In the genomic region with DNA sequence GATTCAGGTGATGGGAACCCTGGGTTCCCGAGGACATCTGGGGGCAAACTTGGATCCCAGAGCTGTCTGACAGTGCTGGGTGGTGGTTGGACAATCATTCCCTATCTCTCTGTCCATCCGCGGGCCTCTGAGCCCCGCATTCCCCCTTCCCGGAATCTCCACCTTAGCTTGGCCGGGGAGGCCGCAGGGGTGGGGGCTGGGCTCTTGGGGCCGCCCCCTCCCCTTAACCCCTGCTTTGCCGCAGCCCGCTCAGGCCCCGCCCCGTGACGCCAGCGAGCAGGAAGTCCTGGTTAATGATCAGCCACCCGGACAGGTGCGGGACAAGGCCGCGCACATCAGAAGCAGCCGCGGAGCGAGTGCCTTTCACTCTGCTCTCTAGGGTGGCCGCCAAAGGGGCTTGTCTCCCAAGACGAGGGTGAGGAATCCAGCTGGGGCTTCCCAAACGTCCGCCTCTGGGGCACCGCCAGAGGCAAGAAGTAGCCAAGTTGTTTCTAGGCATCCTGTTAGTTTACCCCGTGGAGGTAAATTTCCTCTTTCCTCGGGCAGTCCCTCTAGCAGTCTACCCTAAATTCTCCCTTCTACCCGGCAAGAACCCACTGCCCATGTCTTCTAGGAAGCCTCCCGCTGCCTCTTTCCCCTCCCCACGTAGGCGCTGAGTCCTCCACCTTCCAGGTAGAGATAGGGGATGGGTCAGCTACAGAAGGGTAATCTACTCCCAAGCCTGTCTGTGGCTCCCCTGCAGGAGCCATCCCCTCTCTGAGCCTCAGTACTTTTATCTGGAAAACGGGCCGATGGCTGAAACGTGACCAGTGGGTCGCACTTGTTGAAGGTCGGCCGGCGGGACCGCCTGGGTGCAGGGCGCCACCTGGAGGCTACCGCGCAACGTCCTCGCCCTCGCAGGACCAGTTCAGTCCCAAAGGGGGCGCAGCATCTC, we compare ENCODE assay signal across 1 cellular context.
TF ChIP-seq lines count a peak whose summit lies in the region.

No MANE protein-coding gene starts in this region.

TF ChIP-seq in HEK293, 187 proteins besides CTCF, POLR2A, EP300 and RAD21 (continued from another document and continues in another):
- TF ChIP-seq, protein P1, sequence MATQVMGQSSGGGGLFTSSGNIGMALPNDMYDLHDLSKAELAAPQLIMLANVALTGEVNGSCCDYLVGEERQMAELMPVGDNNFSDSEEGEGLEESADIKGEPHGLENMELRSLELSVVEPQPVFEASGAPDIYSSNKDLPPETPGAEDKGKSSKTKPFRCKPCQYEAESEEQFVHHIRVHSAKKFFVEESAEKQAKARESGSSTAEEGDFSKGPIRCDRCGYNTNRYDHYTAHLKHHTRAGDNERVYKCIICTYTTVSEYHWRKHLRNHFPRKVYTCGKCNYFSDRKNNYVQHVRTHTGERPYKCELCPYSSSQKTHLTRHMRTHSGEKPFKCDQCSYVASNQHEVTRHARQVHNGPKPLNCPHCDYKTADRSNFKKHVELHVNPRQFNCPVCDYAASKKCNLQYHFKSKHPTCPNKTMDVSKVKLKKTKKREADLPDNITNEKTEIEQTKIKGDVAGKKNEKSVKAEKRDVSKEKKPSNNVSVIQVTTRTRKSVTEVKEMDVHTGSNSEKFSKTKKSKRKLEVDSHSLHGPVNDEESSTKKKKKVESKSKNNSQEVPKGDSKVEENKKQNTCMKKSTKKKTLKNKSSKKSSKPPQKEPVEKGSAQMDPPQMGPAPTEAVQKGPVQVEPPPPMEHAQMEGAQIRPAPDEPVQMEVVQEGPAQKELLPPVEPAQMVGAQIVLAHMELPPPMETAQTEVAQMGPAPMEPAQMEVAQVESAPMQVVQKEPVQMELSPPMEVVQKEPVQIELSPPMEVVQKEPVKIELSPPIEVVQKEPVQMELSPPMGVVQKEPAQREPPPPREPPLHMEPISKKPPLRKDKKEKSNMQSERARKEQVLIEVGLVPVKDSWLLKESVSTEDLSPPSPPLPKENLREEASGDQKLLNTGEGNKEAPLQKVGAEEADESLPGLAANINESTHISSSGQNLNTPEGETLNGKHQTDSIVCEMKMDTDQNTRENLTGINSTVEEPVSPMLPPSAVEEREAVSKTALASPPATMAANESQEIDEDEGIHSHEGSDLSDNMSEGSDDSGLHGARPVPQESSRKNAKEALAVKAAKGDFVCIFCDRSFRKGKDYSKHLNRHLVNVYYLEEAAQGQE (tag by site-specific recombination; IDR thresholded peaks at IDR 0.05), result no peak
- no peak for TF ChIP-seq KLF9 (tag by site-specific recombination; IDR thresholded peaks at IDR 0.05; ENCODE audit: low read depth)
- TF ChIP-seq, protein P2, sequence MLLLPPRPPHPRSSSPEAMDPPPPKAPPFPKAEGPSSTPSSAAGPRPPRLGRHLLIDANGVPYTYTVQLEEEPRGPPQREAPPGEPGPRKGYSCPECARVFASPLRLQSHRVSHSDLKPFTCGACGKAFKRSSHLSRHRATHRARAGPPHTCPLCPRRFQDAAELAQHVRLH (tag by site-specific recombination; IDR thresholded peaks at IDR 0.05), result peak; percentile 76
- TF ChIP-seq, protein P3, sequence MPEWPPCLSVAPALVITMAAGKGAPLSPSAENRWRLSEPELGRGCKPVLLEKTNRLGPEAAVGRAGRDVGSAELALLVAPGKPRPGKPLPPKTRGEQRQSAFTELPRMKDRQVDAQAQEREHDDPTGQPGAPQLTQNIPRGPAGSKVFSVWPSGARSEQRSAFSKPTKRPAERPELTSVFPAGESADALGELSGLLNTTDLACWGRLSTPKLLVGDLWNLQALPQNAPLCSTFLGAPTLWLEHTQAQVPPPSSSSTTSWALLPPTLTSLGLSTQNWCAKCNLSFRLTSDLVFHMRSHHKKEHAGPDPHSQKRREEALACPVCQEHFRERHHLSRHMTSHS (tag by site-specific recombination; IDR thresholded peaks at IDR 0.05), result no peak
- TF ChIP-seq, protein P4, sequence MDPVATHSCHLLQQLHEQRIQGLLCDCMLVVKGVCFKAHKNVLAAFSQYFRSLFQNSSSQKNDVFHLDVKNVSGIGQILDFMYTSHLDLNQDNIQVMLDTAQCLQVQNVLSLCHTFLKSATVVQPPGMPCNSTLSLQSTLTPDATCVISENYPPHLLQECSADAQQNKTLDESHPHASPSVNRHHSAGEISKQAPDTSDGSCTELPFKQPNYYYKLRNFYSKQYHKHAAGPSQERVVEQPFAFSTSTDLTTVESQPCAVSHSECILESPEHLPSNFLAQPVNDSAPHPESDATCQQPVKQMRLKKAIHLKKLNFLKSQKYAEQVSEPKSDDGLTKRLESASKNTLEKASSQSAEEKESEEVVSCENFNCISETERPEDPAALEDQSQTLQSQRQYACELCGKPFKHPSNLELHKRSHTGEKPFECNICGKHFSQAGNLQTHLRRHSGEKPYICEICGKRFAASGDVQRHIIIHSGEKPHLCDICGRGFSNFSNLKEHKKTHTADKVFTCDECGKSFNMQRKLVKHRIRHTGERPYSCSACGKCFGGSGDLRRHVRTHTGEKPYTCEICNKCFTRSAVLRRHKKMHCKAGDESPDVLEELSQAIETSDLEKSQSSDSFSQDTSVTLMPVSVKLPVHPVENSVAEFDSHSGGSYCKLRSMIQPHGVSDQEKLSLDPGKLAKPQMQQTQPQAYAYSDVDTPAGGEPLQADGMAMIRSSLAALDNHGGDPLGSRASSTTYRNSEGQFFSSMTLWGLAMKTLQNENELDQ (tag by site-specific recombination; IDR thresholded peaks at IDR 0.05; ENCODE audit: low read depth), result no peak
- no peak for TF ChIP-seq ZNF571 (tag by site-specific recombination; IDR thresholded peaks at IDR 0.05)
- TF ChIP-seq, protein P5, sequence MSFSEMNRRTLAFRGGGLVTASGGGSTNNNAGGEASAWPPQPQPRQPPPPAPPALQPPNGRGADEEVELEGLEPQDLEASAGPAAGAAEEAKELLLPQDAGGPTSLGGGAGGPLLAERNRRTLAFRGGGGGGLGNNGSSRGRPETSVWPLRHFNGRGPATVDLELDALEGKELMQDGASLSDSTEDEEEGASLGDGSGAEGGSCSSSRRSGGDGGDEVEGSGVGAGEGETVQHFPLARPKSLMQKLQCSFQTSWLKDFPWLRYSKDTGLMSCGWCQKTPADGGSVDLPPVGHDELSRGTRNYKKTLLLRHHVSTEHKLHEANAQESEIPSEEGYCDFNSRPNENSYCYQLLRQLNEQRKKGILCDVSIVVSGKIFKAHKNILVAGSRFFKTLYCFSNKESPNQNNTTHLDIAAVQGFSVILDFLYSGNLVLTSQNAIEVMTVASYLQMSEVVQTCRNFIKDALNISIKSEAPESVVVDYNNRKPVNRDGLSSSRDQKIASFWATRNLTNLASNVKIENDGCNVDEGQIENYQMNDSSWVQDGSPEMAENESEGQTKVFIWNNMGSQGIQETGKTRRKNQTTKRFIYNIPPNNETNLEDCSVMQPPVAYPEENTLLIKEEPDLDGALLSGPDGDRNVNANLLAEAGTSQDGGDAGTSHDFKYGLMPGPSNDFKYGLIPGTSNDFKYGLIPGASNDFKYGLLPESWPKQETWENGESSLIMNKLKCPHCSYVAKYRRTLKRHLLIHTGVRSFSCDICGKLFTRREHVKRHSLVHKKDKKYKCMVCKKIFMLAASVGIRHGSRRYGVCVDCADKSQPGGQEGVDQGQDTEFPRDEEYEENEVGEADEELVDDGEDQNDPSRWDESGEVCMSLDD (tag by site-specific recombination; IDR thresholded peaks at IDR 0.05), result peak; percentile 28; the same call in 1 of the 2 replicates
- no peak for TF ChIP-seq EGR2 (tag by site-specific recombination; IDR thresholded peaks at IDR 0.05; ENCODE audit: low read depth)
- TF ChIP-seq ZNF324 (tag by site-specific recombination; IDR thresholded peaks at IDR 0.05), result peak; percentile 81; the same call in 1 of the 2 replicates
- no peak for TF ChIP-seq ZNF175 (tag by site-specific recombination; IDR thresholded peaks at IDR 0.05)
- TF ChIP-seq ZNF610 (tag by site-specific recombination; IDR thresholded peaks at IDR 0.05; ENCODE audit: borderline replicate concordance), result no peak
- no peak for TF ChIP-seq PRDM1 (tag by site-specific recombination; IDR thresholded peaks at IDR 0.05)
- no peak for TF ChIP-seq MEIS1 (CRISPR knock-in tag; IDR thresholded peaks at IDR 0.05; ENCODE audit: borderline replicate concordance)
- no peak for TF ChIP-seq ZNF776 (tag by site-specific recombination; IDR thresholded peaks at IDR 0.05; ENCODE audit: borderline replicate concordance)
- no peak for TF ChIP-seq ZNF514 (tag by site-specific recombination; IDR thresholded peaks at IDR 0.05)
- TF ChIP-seq, protein P6, sequence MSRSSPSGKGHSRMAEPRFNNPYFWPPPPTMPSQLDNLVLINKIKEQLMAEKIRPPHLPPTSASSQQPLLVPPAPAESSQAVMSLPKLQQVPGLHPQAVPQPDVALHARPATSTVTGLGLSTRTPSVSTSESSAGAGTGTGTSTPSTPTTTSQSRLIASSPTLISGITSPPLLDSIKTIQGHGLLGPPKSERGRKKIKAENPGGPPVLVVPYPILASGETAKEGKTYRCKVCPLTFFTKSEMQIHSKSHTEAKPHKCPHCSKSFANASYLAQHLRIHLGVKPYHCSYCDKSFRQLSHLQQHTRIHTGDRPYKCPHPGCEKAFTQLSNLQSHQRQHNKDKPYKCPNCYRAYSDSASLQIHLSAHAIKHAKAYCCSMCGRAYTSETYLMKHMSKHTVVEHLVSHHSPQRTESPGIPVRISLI (tag by site-specific recombination; IDR thresholded peaks at IDR 0.05), result 0 out of 2 replicates have a peak, but pooled peaks have one; percentile 50
- 0 out of 2 replicates have a peak, but pooled peaks have one; percentile 36 for TF ChIP-seq ZEB2 (tag by site-specific recombination; IDR thresholded peaks at IDR 0.05)
- TF ChIP-seq, protein P7, sequence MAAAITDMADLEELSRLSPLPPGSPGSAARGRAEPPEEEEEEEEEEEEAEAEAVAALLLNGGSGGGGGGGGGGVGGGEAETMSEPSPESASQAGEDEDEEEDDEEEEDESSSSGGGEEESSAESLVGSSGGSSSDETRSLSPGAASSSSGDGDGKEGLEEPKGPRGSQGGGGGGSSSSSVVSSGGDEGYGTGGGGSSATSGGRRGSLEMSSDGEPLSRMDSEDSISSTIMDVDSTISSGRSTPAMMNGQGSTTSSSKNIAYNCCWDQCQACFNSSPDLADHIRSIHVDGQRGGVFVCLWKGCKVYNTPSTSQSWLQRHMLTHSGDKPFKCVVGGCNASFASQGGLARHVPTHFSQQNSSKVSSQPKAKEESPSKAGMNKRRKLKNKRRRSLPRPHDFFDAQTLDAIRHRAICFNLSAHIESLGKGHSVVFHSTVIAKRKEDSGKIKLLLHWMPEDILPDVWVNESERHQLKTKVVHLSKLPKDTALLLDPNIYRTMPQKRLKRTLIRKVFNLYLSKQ (tag by site-specific recombination; IDR thresholded peaks at IDR 0.05; ENCODE audit: borderline replicate concordance), result no peak
- no peak for TF ChIP-seq ZNF777 (tag by site-specific recombination; IDR thresholded peaks at IDR 0.05; ENCODE audit: borderline replicate concordance)
- TF ChIP-seq ZNF768 (tag by site-specific recombination; IDR thresholded peaks at IDR 0.05), result peak; percentile 62; the same call in 1 of the 2 replicates
- TF ChIP-seq, protein P8, sequence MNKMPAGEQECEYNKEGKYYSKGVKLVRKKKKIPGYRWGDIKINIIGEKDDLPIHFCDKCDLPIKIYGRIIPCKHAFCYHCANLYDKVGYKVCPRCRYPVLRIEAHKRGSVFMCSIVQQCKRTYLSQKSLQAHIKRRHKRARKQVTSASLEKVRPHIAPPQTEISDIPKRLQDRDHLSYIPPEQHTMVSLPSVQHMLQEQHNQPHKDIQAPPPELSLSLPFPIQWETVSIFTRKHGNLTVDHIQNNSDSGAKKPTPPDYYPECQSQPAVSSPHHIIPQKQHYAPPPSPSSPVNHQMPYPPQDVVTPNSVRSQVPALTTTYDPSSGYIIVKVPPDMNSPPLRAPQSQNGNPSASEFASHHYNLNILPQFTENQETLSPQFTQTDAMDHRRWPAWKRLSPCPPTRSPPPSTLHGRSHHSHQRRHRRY (tag by site-specific recombination; IDR thresholded peaks at IDR 0.05), result 0 out of 2 replicates have a peak, but pooled peaks have one; percentile 46
- TF ChIP-seq, protein P9, sequence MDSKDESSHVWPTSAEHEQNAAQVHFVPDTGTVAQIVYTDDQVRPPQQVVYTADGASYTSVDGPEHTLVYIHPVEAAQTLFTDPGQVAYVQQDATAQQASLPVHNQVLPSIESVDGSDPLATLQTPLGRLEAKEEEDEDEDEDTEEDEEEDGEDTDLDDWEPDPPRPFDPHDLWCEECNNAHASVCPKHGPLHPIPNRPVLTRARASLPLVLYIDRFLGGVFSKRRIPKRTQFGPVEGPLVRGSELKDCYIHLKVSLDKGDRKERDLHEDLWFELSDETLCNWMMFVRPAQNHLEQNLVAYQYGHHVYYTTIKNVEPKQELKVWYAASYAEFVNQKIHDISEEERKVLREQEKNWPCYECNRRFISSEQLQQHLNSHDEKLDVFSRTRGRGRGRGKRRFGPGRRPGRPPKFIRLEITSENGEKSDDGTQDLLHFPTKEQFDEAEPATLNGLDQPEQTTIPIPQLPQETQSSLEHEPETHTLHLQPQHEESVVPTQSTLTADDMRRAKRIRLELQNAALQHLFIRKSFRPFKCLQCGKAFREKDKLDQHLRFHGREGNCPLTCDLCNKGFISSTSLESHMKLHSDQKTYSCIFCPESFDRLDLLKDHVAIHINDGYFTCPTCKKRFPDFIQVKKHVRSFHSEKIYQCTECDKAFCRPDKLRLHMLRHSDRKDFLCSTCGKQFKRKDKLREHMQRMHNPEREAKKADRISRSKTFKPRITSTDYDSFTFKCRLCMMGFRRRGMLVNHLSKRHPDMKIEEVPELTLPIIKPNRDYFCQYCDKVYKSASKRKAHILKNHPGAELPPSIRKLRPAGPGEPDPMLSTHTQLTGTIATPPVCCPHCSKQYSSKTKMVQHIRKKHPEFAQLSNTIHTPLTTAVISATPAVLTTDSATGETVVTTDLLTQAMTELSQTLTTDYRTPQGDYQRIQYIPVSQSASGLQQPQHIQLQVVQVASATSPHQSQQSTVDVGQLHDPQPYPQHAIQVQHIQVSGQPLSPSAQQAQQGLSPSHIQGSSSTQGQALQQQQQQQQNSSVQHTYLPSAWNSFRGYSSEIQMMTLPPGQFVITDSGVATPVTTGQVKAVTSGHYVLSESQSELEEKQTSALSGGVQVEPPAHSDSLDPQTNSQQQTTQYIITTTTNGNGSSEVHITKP (tag by site-specific recombination; IDR thresholded peaks at IDR 0.05), result 0 out of 2 replicates have a peak, but pooled peaks have one; percentile 9
- TF ChIP-seq ZNF404 (tag by site-specific recombination; IDR thresholded peaks at IDR 0.05), result no peak
- TF ChIP-seq, protein P10, sequence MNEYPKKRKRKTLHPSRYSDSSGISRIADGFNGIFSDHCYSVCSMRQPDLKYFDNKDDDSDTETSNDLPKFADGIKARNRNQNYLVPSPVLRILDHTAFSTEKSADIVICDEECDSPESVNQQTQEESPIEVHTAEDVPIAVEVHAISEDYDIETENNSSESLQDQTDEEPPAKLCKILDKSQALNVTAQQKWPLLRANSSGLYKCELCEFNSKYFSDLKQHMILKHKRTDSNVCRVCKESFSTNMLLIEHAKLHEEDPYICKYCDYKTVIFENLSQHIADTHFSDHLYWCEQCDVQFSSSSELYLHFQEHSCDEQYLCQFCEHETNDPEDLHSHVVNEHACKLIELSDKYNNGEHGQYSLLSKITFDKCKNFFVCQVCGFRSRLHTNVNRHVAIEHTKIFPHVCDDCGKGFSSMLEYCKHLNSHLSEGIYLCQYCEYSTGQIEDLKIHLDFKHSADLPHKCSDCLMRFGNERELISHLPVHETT (tag by site-specific recombination; IDR thresholded peaks at IDR 0.05), result no peak
- no peak for TF ChIP-seq ZNF221 (tag by site-specific recombination; IDR thresholded peaks at IDR 0.05; ENCODE audit: borderline replicate concordance)
- TF ChIP-seq KLF7 (tag by site-specific recombination; IDR thresholded peaks at IDR 0.05; ENCODE audit: borderline replicate concordance), result peak; percentile 30; the same call in 1 of the 2 replicates
- no peak for TF ChIP-seq KLF16 (tag by site-specific recombination; IDR thresholded peaks at IDR 0.05)
- TF ChIP-seq ZBTB8A (tag by site-specific recombination; IDR thresholded peaks at IDR 0.05), result no peak
- TF ChIP-seq ZNF433 (tag by site-specific recombination; IDR thresholded peaks at IDR 0.05; ENCODE audit: low read depth), result no peak
- no peak for TF ChIP-seq ZNF701 (tag by site-specific recombination; IDR thresholded peaks at IDR 0.05)
- no peak; the same call in 1 of the 2 replicates for TF ChIP-seq ZNF24 (tag by site-specific recombination; IDR thresholded peaks at IDR 0.05)
- peak; percentile 37; the same call in 1 of the 2 replicates for TF ChIP-seq ZNF629 (tag by site-specific recombination; IDR thresholded peaks at IDR 0.05)
- no peak for TF ChIP-seq ZNF112 (tag by site-specific recombination; IDR thresholded peaks at IDR 0.05)
